In the genomic region with DNA sequence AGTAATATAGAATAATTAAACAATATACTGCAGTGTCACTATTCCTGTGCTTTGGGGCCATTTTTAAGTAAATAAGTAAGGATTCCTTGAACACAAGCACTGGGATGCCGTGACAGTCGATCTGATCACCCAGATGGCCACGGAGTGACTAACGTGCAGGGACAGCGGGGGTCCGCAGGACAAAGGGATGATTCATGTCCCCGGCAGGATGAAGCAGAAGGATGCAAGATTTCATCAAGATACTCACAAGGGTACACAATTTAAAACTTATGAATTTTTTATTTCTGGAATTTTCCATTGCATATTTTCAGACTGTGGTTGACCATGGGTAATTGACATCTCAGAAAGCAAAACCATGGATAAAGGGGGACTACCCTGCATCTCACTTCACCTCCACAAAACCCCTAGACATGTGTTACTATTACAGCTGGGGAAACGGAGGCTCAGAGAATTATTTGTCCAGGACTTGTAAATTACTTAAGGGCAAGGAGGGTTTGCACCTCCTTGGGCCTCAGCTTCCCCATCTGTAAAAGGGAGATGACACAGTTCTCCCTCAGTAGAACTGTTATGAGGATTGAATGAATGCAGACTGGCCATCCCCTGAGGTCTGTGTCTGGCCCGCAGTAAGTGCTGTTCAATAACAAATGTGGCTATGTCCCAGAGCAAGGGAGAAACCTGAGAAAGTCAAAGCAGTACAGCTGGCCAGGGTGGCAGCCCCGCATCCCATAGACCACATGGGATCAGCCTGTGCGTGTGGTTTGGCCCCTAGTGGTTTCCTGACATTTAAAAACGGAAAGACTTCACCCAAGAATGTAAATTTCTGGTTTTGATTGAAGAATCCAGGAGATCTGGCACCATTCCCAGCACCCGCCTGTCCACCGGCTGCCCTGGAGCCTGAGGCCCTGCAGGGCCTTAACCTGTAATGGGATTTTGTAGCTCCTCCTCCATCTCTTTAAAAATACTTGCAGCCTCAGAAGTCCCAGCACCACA, we compare ENCODE assay signal across 12 cellular contexts.
DNase-seq lines count a peak whose midpoint lies in the region; ATAC-seq and TF ChIP-seq lines count a peak whose summit lies in the region.
"Had no signal": no experiment of that assay in that cellular context is flagged by ENCODE, and none has a peak within 500 bp of the region (broad histone marks: within the 10 kb centered on the region; RNA-seq: fewer than 3 reads in every experiment).

No MANE protein-coding gene starts in this region.

- H4K91ac ChIP-seq in trophoblast cell (ENCODE audit: low read depth, low read length) = no peak overlapping the region

- in situ Hi-C loops in brain microvascular endothelial cell (cut with HindIII; ENCODE audit: low pct_ligation_motif_present, low sequenced_read_pairs) = no loop called here

- no peak for TF ChIP-seq CTCF in brain microvascular endothelial cell (IDR thresholded peaks at IDR 0.05; ENCODE audit: low read depth, low read length, missing control alignments)

- no peak overlapping the region for H2AFZ ChIP-seq in trophoblast cell (ENCODE audit: insufficient read depth, low read length, poor library complexity)

- no peak overlapping the region for H3K9ac ChIP-seq in trophoblast cell (ENCODE audit: low read length)

- no peak overlapping the region for H3K14ac ChIP-seq in trophoblast cell (ENCODE audit: low read length)

- ATAC-seq in HG02678 (IDR thresholded peaks at IDR 0.05; ENCODE audit: unreplicated experiment) (no peak), GM21367 (IDR thresholded peaks at IDR 0.05; ENCODE audit: unreplicated experiment) (no peak)
- ATAC-seq in activated CD4-positive, CD25-positive, alpha-beta regulatory T cell treated with anti-CD3 and anti-CD28 coated beads, Interleukin-2, amount 50 U/mL, for 24 hours = no peak

- no peak overlapping the region for H2BK5ac ChIP-seq in trophoblast cell (ENCODE audit: low read depth, low read length, poor library complexity)

- H3K79me1 ChIP-seq in trophoblast cell (ENCODE audit: low read length) = no peaks in the 10 kb centered on the region

- H3K27me3 ChIP-seq in brain microvascular endothelial cell (replicated peaks) (no peaks in the 10 kb centered on the region), trophoblast cell (ENCODE audit: insufficient read depth, low read length) (no peaks in the 10 kb centered on the region)

- no peak overlapping the region for H3K4me2 ChIP-seq in trophoblast cell (ENCODE audit: low read length)

- H2BK12ac ChIP-seq in trophoblast cell (ENCODE audit: low read length) = no peak overlapping the region

- WGBS in trophoblast cell (ENCODE audit: extremely low coverage, insufficient coverage, insufficient read length) = no CpG with 5 or more reads among the region's 14 CpGs

- no peaks in the 10 kb centered on the region for H3K79me2 ChIP-seq in trophoblast cell (ENCODE audit: control insufficient read depth, insufficient read depth, low read length, poor library complexity)

- H3K36me3 ChIP-seq in brain microvascular endothelial cell (replicated peaks) (no peaks in the 10 kb centered on the region), trophoblast cell (ENCODE audit: control insufficient read depth in 1 of 2, insufficient read depth in 2 of 2, low read length in 2 of 2) (no peaks in the 10 kb centered on the region)

- peaks cover 2% of the 10 kb centered on the region for H3K9me3 ChIP-seq in trophoblast cell (ENCODE audit: insufficient read depth, low read depth, low read length)

- H2AK5ac ChIP-seq in trophoblast cell (ENCODE audit: low read length) = no peak overlapping the region

- H3K27ac ChIP-seq in brain microvascular endothelial cell = peak overlapping the region; percentile 90
- H3K27ac ChIP-seq in trophoblast cell (ENCODE audit: low read depth, low read length) = no peak overlapping the region

- no peak overlapping the region for H4K8ac ChIP-seq in trophoblast cell (ENCODE audit: low read depth, low read length)

- H3K4ac ChIP-seq in trophoblast cell (ENCODE audit: low read depth, low read length) = no peak overlapping the region

- no peak overlapping the region for H3K23ac ChIP-seq in trophoblast cell (ENCODE audit: low read length)

- no peak overlapping the region for H3K18ac ChIP-seq in trophoblast cell (ENCODE audit: low read length)

- no peak overlapping the region for H2BK120ac ChIP-seq in trophoblast cell (ENCODE audit: insufficient read depth, low read length, poor library complexity)

- H3K4me3 ChIP-seq in brain microvascular endothelial cell (ENCODE audit: low read depth, low read length) (no peak overlapping the region), trophoblast cell (ENCODE audit: low read depth, low read length) (no peak overlapping the region)

- no peak overlapping the region for H4K12ac ChIP-seq in trophoblast cell (ENCODE audit: low read depth, low read length)

- H3K4me1 ChIP-seq in trophoblast cell (ENCODE audit: control insufficient read depth in 1 of 2, insufficient read depth in 2 of 2, low read length in 2 of 2) = peaks cover 7 to 18% of the 10 kb centered on the region in 2 experiments

- peak; percentile 93 for DNase-seq in EL
- peak; percentile 79 for DNase-seq in NCI-H226
- peak; percentile 89 for DNase-seq in brain microvascular endothelial cell
- DNase-seq in trophoblast cell = peak; percentile 29 to 37
- DNase-seq in nucleus accumbens (lab: John Stamatoyannopoulos, UW) = no peak
- DNase-seq: activated B cell treated with CpG ODN at 0.5 μM for 24 hours; activated T-cell treated with anti-CD3 and anti-CD28 coated beads, Interleukin-2, amount 50 U/mL, for 1 hour; aorta; DMS153 had no signal

Comparison
In these comparisons a context has a peak if more than half of its experiments do, and no peak if none do; other contexts are left out.
1. DNase-seq: peak in EL (single experiment), NCI-H226 (single experiment), brain microvascular endothelial cell (single experiment) and trophoblast cell (2 of 2); none in nucleus accumbens (0 of 56).